1 cellular context compared by ENCODE assay signal in genomic region chr14:39266871-39267591, GRCh38.
A peak's percentile ranks its signal among the peaks of the same experiment; 100 is the strongest.
TF ChIP-seq lines count a peak whose summit lies in the region.

No MANE protein-coding gene starts in this region.

TF ChIP-seq in HepG2, 621 proteins besides CTCF, POLR2A, EP300 and RAD21 (continued from another document and continues in another):
- TF ChIP-seq ZZZ3 (CRISPR knock-in tag; IDR thresholded peaks at IDR 0.05; ENCODE audit: borderline replicate concordance) (no peak; the same call in 1 of the 2 replicates), IRF2 (CRISPR knock-in tag; IDR thresholded peaks at IDR 0.05) (peak; percentile 68), ZNF34 (CRISPR knock-in tag; IDR thresholded peaks at IDR 0.05; ENCODE audit: borderline replicate concordance) (no peak; the same call in 1 of the 2 replicates), CREB1 (IDR thresholded peaks at IDR 0.05) (no peak), CREB1 (CRISPR knock-in tag; IDR thresholded peaks at IDR 0.05) (no peak), SALL1 (CRISPR knock-in tag; IDR thresholded peaks at IDR 0.05) (peak; percentile 91), NRL (CRISPR knock-in tag; IDR thresholded peaks at IDR 0.05; ENCODE audit: borderline replicate concordance) (peak; percentile 98), ZNF44 (CRISPR knock-in tag; IDR thresholded peaks at IDR 0.05) (no peak), PRDM4 (CRISPR knock-in tag; IDR thresholded peaks at IDR 0.05; ENCODE audit: borderline replicate concordance) (peak; percentile 59; the same call in 1 of the 2 replicates), ZFP37 (CRISPR knock-in tag; IDR thresholded peaks at IDR 0.05; ENCODE audit: borderline replicate concordance) (peak; percentile 42), MAZ (IDR thresholded peaks at IDR 0.05; ENCODE audit: borderline replicate concordance, low read depth, low read length) (no peak), MAZ (CRISPR knock-in tag; IDR thresholded peaks at IDR 0.05; ENCODE audit: low read depth) (peak; percentile 22; the same call in 1 of the 2 replicates), RBM22 (optimal IDR thresholded peaks at IDR 0.05; ENCODE audit: low read length) (peak; percentile 69), ZNF672 (CRISPR knock-in tag; IDR thresholded peaks at IDR 0.05) (no peak; the same call in 1 of the 2 replicates), NR3C1 (CRISPR knock-in tag; IDR thresholded peaks at IDR 0.05) (no peak), HIVEP1 (CRISPR knock-in tag; IDR thresholded peaks at IDR 0.05) (peak; percentile 94), SRSF1 (optimal IDR thresholded peaks at IDR 0.05; ENCODE audit: low read depth, low read length) (no peak), FLYWCH1 (CRISPR knock-in tag; IDR thresholded peaks at IDR 0.05) (peak; percentile 15; the same call in 1 of the 2 replicates), TARDBP (CRISPR knock-in tag; IDR thresholded peaks at IDR 0.05) (peak; percentile 93), ZNF562 (CRISPR knock-in tag; IDR thresholded peaks at IDR 0.05; ENCODE audit: borderline replicate concordance) (no peak), NCOR1 (IDR thresholded peaks at IDR 0.05; ENCODE audit: borderline replicate concordance, low read length) (no peak; the same call in 1 of the 2 replicates), ZFYVE20 (CRISPR knock-in tag; IDR thresholded peaks at IDR 0.05; ENCODE audit: borderline replicate concordance, low read depth) (peak; percentile 93), ATF4 (CRISPR knock-in tag; IDR thresholded peaks at IDR 0.05) (peak in 1 of 2 experiments; percentile 10; a peak in 1 of 4 replicates), GPBP1L1 (CRISPR knock-in tag; IDR thresholded peaks at IDR 0.05) (no peak), BORCS8-MEF2B (CRISPR knock-in tag; IDR thresholded peaks at IDR 0.05) (peak; percentile 97), ZNF24 (IDR thresholded peaks at IDR 0.05) (no peak), E2F5 (CRISPR knock-in tag; conservative IDR thresholded peaks at IDR 0.05) (peak; percentile 84), TAF15 (IDR thresholded peaks at IDR 0.05; ENCODE audit: low read depth, low read length, poor library complexity, severe bottlenecking) (peak; percentile 99), ZNF441 (CRISPR knock-in tag; IDR thresholded peaks at IDR 0.05; ENCODE audit: borderline replicate concordance) (peak; percentile 94), THAP9 (CRISPR knock-in tag; IDR thresholded peaks at IDR 0.05; ENCODE audit: borderline replicate concordance) (peak; percentile 92), SP4 (CRISPR knock-in tag; IDR thresholded peaks at IDR 0.05) (peak; percentile 67; the same call in 1 of the 2 replicates), ZNF746 (CRISPR knock-in tag; IDR thresholded peaks at IDR 0.05) (no peak; the same call in 1 of the 2 replicates), ZNF207 (IDR thresholded peaks at IDR 0.05; ENCODE audit: borderline replicate concordance) (no peak), ZNF619 (CRISPR knock-in tag; IDR thresholded peaks at IDR 0.05) (peak; percentile 73), ELF4 (CRISPR knock-in tag; IDR thresholded peaks at IDR 0.05; ENCODE audit: borderline replicate concordance) (no peak; the same call in 1 of the 2 replicates), SKIL (CRISPR knock-in tag; IDR thresholded peaks at IDR 0.05; ENCODE audit: borderline replicate concordance) (peak; percentile 58), TEAD3 (CRISPR knock-in tag; optimal IDR thresholded peaks at IDR 0.05; ENCODE audit: borderline replicate concordance) (peak; percentile 73), RAD51 (IDR thresholded peaks at IDR 0.05; ENCODE audit: borderline replicate concordance) (no peak), NFKB2 (CRISPR knock-in tag; IDR thresholded peaks at IDR 0.05; ENCODE audit: borderline replicate concordance) (peak; percentile 95), ZC3H4 (CRISPR knock-in tag; IDR thresholded peaks at IDR 0.05; ENCODE audit: borderline replicate concordance) (peak; percentile 98), PAX8 (CRISPR knock-in tag; IDR thresholded peaks at IDR 0.05; ENCODE audit: borderline replicate concordance) (peak; percentile 56), ZNF703 (CRISPR knock-in tag; IDR thresholded peaks at IDR 0.05; ENCODE audit: borderline replicate concordance) (peak; percentile 10; the same call in 1 of the 2 replicates), ZNF776 (CRISPR knock-in tag; IDR thresholded peaks at IDR 0.05) (peak; percentile 75), SRSF9 (IDR thresholded peaks at IDR 0.05; ENCODE audit: borderline replicate concordance, insufficient read depth, low read depth, low read length, poor library complexity, severe bottlenecking) (no peak)
- TF ChIP-seq, protein P1, sequence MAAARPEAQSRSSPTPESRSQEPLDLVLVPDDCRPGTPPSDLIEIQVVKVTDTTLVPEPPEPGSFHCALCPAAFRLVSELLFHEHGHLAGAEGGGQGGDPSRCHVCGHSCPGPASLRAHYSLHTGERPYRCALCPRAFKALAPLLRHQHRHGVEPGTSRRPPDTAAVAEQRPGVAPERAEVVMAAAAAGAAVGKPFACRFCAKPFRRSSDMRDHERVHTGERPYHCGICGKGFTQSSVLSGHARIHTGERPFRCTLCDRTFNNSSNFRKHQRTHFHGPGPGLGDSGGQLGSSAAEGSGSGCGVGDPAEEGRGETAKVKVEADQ (CRISPR knock-in tag; IDR thresholded peaks at IDR 0.05; ENCODE audit: borderline replicate concordance): no peak
- TF ChIP-seq, protein P2, sequence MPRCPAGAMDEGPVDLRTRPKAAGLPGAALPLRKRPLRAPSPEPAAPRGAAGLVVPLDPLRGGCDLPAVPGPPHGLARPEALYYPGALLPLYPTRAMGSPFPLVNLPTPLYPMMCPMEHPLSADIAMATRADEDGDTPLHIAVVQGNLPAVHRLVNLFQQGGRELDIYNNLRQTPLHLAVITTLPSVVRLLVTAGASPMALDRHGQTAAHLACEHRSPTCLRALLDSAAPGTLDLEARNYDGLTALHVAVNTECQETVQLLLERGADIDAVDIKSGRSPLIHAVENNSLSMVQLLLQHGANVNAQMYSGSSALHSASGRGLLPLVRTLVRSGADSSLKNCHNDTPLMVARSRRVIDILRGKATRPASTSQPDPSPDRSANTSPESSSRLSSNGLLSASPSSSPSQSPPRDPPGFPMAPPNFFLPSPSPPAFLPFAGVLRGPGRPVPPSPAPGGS (CRISPR knock-in tag; IDR thresholded peaks at IDR 0.05): peak; percentile 95
- TF ChIP-seq, protein P3, sequence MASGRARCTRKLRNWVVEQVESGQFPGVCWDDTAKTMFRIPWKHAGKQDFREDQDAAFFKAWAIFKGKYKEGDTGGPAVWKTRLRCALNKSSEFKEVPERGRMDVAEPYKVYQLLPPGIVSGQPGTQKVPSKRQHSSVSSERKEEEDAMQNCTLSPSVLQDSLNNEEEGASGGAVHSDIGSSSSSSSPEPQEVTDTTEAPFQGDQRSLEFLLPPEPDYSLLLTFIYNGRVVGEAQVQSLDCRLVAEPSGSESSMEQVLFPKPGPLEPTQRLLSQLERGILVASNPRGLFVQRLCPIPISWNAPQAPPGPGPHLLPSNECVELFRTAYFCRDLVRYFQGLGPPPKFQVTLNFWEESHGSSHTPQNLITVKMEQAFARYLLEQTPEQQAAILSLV (CRISPR knock-in tag; IDR thresholded peaks at IDR 0.05; ENCODE audit: borderline replicate concordance): peak; percentile 95
- TF ChIP-seq, protein P4, sequence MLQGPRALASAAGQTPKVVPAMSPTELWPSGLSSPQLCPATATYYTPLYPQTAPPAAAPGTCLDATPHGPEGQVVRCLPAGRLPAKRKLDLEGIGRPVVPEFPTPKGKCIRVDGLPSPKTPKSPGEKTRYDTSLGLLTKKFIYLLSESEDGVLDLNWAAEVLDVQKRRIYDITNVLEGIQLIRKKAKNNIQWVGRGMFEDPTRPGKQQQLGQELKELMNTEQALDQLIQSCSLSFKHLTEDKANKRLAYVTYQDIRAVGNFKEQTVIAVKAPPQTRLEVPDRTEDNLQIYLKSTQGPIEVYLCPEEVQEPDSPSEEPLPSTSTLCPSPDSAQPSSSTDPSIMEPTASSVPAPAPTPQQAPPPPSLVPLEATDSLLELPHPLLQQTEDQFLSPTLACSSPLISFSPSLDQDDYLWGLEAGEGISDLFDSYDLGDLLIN (CRISPR knock-in tag; IDR thresholded peaks at IDR 0.05; ENCODE audit: borderline replicate concordance): peak; percentile 97
- TF ChIP-seq, protein P5, sequence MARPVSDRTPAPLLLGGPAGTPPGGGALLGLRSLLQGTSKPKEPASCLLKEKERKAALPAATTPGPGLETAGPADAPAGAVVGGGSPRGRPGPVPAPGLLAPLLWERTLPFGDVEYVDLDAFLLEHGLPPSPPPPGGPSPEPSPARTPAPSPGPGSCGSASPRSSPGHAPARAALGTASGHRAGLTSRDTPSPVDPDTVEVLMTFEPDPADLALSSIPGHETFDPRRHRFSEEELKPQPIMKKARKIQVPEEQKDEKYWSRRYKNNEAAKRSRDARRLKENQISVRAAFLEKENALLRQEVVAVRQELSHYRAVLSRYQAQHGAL (CRISPR knock-in tag; IDR thresholded peaks at IDR 0.05; ENCODE audit: not compliant biosample characterization): peak; percentile 33
